In genomic region chr1:115031595-115031994, GRCh38 we compare ENCODE assay signal across 1 cellular context.
TF ChIP-seq lines count a peak whose summit lies in the region.

No MANE protein-coding gene starts in this region.

TF ChIP-seq in IMR-90, 13 proteins besides CTCF, POLR2A, EP300 and RAD21 (continued from another document):
- no peak for TF ChIP-seq SMC3 (IDR thresholded peaks at IDR 0.05; ENCODE audit: low read depth, low read length)
- TF ChIP-seq RFX5 (IDR thresholded peaks at IDR 0.05; ENCODE audit: low read depth, low read length), result no peak
- TF ChIP-seq MXI1 (IDR thresholded peaks at IDR 0.05; ENCODE audit: borderline replicate concordance, low read depth, low read length), result no peak
- no peak for TF ChIP-seq BHLHE40 (IDR thresholded peaks at IDR 0.05; ENCODE audit: low read depth, low read length)
- no peak for TF ChIP-seq FOS (IDR thresholded peaks at IDR 0.05; ENCODE audit: low read depth, low read length)
- no peak for TF ChIP-seq USF2 (IDR thresholded peaks at IDR 0.05; ENCODE audit: low read depth, low read length)
- no peak for TF ChIP-seq CEBPB (IDR thresholded peaks at IDR 0.05; ENCODE audit: low read depth, low read length)
- no peak for TF ChIP-seq CHD1 (IDR thresholded peaks at IDR 0.05; ENCODE audit: low read depth, low read length)
